Comparison of ENCODE assay signal across 8 cellular contexts in genomic region chr1:155255243-155256100, GRCh38. TPM values are rescaled to one million over a fixed set of nuclear protein-coding genes. Genes with fewer than 3 reads are reported as not detected.
DNase-seq lines count a peak whose midpoint lies in the region; ATAC-seq and TF ChIP-seq lines count a peak whose summit lies in the region.

TSS of gene ENTREP3 (minus strand) at chr1:155255483. CDS start at chr1:155254877, 606 bp downstream.

- intact Hi-C loops in gastrocnemius medialis (cut with DNase I; ENCODE audit: low total_unique reads) = loop anchor here (2.0 kb wide), 1 partner anchor 53 kb away; the partner anchor contains the start of gene FDPS

- ATAC-seq in HG02610 (IDR thresholded peaks at IDR 0.05; ENCODE audit: unreplicated experiment) = peak; percentile 64
- ATAC-seq in gastrocnemius medialis = peak; percentile 88 to 89
- ATAC-seq in HG03457 (IDR thresholded peaks at IDR 0.05; ENCODE audit: unreplicated experiment) = no peak

- H3K9me3 ChIP-seq in gastrocnemius medialis = no peaks in the 10 kb centered on the region

- H3K4me3 ChIP-seq in brain microvascular endothelial cell (ENCODE audit: low read depth, low read length) (peak within 1 kb of the TSS; percentile 74), iPS-11a (ENCODE audit: low read depth, low read length) (peak within 1 kb of the TSS; percentile 67), gastrocnemius medialis (peak within 1 kb of the TSS; percentile 78 to 92 (median 90))

- peak within 1 kb of the TSS; percentile 63 for H3K27ac ChIP-seq in brain microvascular endothelial cell
- H3K27ac ChIP-seq in gastrocnemius medialis = peak within 1 kb of the TSS; percentile 91 to 95 (median 92)

- TF ChIP-seq CTCF in brain microvascular endothelial cell (IDR thresholded peaks at IDR 0.05; ENCODE audit: low read depth, low read length, missing control alignments) = no peak
- no peak for TF ChIP-seq CTCF in gastrocnemius medialis (IDR thresholded peaks at IDR 0.05 in 4 of 5, conservative IDR thresholded peaks at IDR 0.05 in 1 of 5)

- in situ Hi-C loops in brain microvascular endothelial cell (cut with HindIII; ENCODE audit: low pct_ligation_motif_present, low sequenced_read_pairs) (no loop called here), gastrocnemius medialis (cut with MboI; ENCODE audit: low sequenced_read_pairs in 4 of 4) (loop anchor here in 1 of 4 donors (10.0 kb wide), 1 partner anchor 59 kb away; no protein-coding TSS in a partner anchor)

- DNase-seq in DMS79 treated with DMSO at 0.1 percent for 48 hours (lab: John Stamatoyannopoulos, UW) = peak; percentile 84
- DNase-seq in NCI-H2107 (lab: John Stamatoyannopoulos, UW) = peak; percentile 89
- peak; percentile 74 for DNase-seq in UCSD-AML1 (lab: John Stamatoyannopoulos, UW; ENCODE audit: unreplicated experiment)
- DNase-seq in brain microvascular endothelial cell = peak; percentile 74
- DNase-seq in gastrocnemius medialis = peak; percentile 80 to 82

- H3K27me3 ChIP-seq in brain microvascular endothelial cell (replicated peaks) = no peaks in the 10 kb centered on the region
- H3K27me3 ChIP-seq in gastrocnemius medialis = no peaks in the 10 kb centered on the region

- TF ChIP-seq POLR2A in gastrocnemius medialis (IDR thresholded peaks at IDR 0.05) = peak; percentile 56 to 66

- H3K36me3 ChIP-seq in brain microvascular endothelial cell (replicated peaks) (peaks cover 3% of the 10 kb centered on the region), gastrocnemius medialis (peaks cover 0 to 28% of the 10 kb centered on the region in 2 donors)

- H3K4me1 ChIP-seq in gastrocnemius medialis = peaks cover 17 to 30% of the 10 kb centered on the region in 2 donors

RNA-seq across cellular contexts. Expression of gene ENTREP3, which starts in this region (rescaled TPM):
- 10 to 100 TPM in 3 of 4 donors, 1 to 10 TPM in 1; 7.9 to 22.3 (median 18.8) TPM for total RNA-seq in gastrocnemius medialis
